In the genomic region with DNA sequence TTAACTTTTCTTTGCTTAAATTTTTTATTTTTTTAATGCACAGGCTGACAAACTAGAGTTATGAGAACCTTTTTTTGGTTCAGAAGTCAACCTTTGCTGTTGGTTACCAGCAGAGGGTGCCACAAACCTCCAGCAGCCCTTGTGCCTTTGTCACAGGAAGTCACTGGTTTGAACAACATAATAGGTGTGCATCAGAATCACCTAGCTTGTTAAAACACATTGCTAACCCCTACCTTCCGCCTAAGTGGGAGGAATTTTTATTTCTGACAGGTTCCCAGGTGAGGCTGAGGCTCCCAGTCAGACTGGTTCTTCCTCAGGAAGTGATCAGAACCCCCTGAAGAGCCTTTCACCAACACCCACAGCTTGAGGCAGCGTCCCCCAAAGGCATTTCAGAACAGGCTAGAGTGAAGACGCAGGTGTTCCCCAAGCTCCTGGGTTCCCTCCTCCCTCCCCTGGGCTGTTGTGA, we compare ENCODE assay signal across 8 cellular contexts. TPM values are rescaled to one million over a fixed set of nuclear protein-coding genes. Genes with fewer than 3 reads are reported as not detected.
A peak's percentile ranks its signal among the peaks of the same experiment; 100 is the strongest.
DNase-seq lines count a peak whose midpoint lies in the region; ATAC-seq and TF ChIP-seq lines count a peak whose summit lies in the region.

No MANE protein-coding gene starts in this region.

- no peaks in the 10 kb centered on the region for H3K9me3 Mint-ChIP-seq in CD4-positive, alpha-beta T cell
- no peaks in the 10 kb centered on the region for H3K9me3 Mint-ChIP-seq in GM23338

- 0 out of 2 replicates have a peak overlapping the region, but pooled peaks have one; percentile 23 for H3K4me2 ChIP-seq in GM23338

- peaks cover 8% of the 10 kb centered on the region for H3K4me1 Mint-ChIP-seq in CD4-positive, alpha-beta T cell (ENCODE audit: low read depth)
- H3K4me1 Mint-ChIP-seq in GM23338 = peaks cover 40% of the 10 kb centered on the region

- TF ChIP-seq POLR2A in erythroblast (IDR thresholded peaks at IDR 0.05; ENCODE audit: low read length) = no peak
- TF ChIP-seq POLR2A in suprapubic skin (IDR thresholded peaks at IDR 0.05) = no peak

- no peak overlapping the region for H2AFZ ChIP-seq in GM23338

- TF ChIP-seq CTCF in CD4-positive, alpha-beta T cell (IDR thresholded peaks at IDR 0.05) = peak; percentile 81
- TF ChIP-seq CTCF in GM23338 (conservative IDR thresholded peaks at IDR 0.05; ENCODE audit: low read depth in 2 of 2) (peak; percentile 87 to 88), suprapubic skin (IDR thresholded peaks at IDR 0.05) (peak; percentile 54 to 59)

- no peaks in the 10 kb centered on the region for H3K9me2 ChIP-seq in GM23338 (ENCODE audit: insufficient read depth)

- H3K27ac Mint-ChIP-seq in CD4-positive, alpha-beta T cell = peak overlapping the region; percentile 95
- peak overlapping the region; percentile 97 for H3K27ac Mint-ChIP-seq in GM23338

- no peaks in the 10 kb centered on the region for H3K79me2 ChIP-seq in GM23338 (replicated peaks; ENCODE audit: insufficient read depth)

- POLR2A ChIA-PET in CD4-positive, alpha-beta T cell (lab: Charles Lee) = interaction anchor here (0.6 to 4.6 kb wide), 7 partner anchors 22 to 77 kb away, joined by 3 to 71 read pairs (median 4); a partner anchor contains a TSS

- no peaks in the 10 kb centered on the region; the same call in 1 of the 2 replicates for H4K20me1 ChIP-seq in GM23338 (replicated peaks; ENCODE audit: insufficient read depth)

- H3K4me3 ChIP-seq in GM23338 (no peak overlapping the region), mucosa of rectum (ENCODE audit: low read length in 2 of 2) (no peak overlapping the region), suprapubic skin (no peak overlapping the region)

- CTCF ChIA-PET in CD4-positive, alpha-beta T cell (lab: Charles Lee) = interaction anchor here (0.6 to 5.6 kb wide), 16 partner anchors 9 to 73 kb away, joined by 3 to 105 read pairs (median 5); a partner anchor contains a TSS

- DNase-seq in CD4-positive, alpha-beta T cell = peak; percentile 55 to 74 (median 62)
- DNase-seq in GM23338 (ENCODE audit: low spot score) = peak; percentile 87
- peak; percentile 62 for DNase-seq in NCI-H69 (lab: John Stamatoyannopoulos, UW)
- peak; percentile 51 for DNase-seq in activated CD8-positive, alpha-beta memory T cell treated with anti-CD3 and anti-CD28 coated beads, Interleukin-2, amount 50 U/mL, for 1 hour (ENCODE audit: extremely low read depth)
- peak; percentile 70 to 82 for DNase-seq in erythroblast (lab: John Stamatoyannopoulos, UW)
- DNase-seq in suprapubic skin (ENCODE audit: low spot score in 2 of 2) = peak in 1 of 2 donors; percentile 76

- H3K9ac ChIP-seq in mucosa of rectum (ENCODE audit: low read depth in 1 of 2, low read length in 2 of 2) = peak overlapping the region in 1 of 2 donors; percentile 51

- H3K9me3 ChIP-seq in CD4-positive, alpha-beta T cell (ENCODE audit: control insufficient read depth, low read length) = no peaks in the 10 kb centered on the region
- H3K9me3 ChIP-seq in mucosa of rectum (ENCODE audit: control insufficient read depth in 2 of 2, low read length in 2 of 2) (no peaks in the 10 kb centered on the region), suprapubic skin (no peaks in the 10 kb centered on the region)

- H3K27me3 ChIP-seq in CD4-positive, alpha-beta T cell (ENCODE audit: control insufficient read depth, insufficient read depth, low read length) = no peaks in the 10 kb centered on the region
- H3K27me3 ChIP-seq in GM23338 (ENCODE audit: insufficient read depth) = no peaks in the 10 kb centered on the region
- H3K27me3 ChIP-seq in mucosa of rectum (ENCODE audit: control insufficient read depth in 2 of 2, insufficient read depth in 2 of 2, low read length in 2 of 2) = no peaks in the 10 kb centered on the region
- H3K27me3 ChIP-seq in suprapubic skin = no peaks in the 10 kb centered on the region

- no peak for TF ChIP-seq EP300 in suprapubic skin (IDR thresholded peaks at IDR 0.05)

- H3K4me1 ChIP-seq in GM23338 (ENCODE audit: insufficient read depth) = peaks cover 5% of the 10 kb centered on the region; the same call in 1 of the 2 replicates
- H3K4me1 ChIP-seq in mucosa of rectum (ENCODE audit: control insufficient read depth in 2 of 2, insufficient read depth in 2 of 2, low read length in 2 of 2) = peaks cover 16 to 25% of the 10 kb centered on the region in 2 donors
- H3K4me1 ChIP-seq in suprapubic skin = peaks cover 30% of the 10 kb centered on the region

- H3K27me3 Mint-ChIP-seq in CD4-positive, alpha-beta T cell = no peaks in the 10 kb centered on the region
- H3K27me3 Mint-ChIP-seq in GM23338 (ENCODE audit: insufficient read depth, low read depth, poor library complexity) = peaks cover 3% of the 10 kb centered on the region

- H3K36me3 ChIP-seq in GM23338 (ENCODE audit: insufficient read depth) (no peaks in the 10 kb centered on the region), mucosa of rectum (ENCODE audit: control insufficient read depth in 2 of 2, insufficient read depth in 2 of 2, low read length in 2 of 2) (no peaks in the 10 kb centered on the region), suprapubic skin (peaks cover 3% of the 10 kb centered on the region)

- no peaks in the 10 kb centered on the region; the same call in 1 of the 2 replicates for H3F3A ChIP-seq in GM23338 (replicated peaks; ENCODE audit: low read depth)

- ATAC-seq in CD4-positive, alpha-beta T cell (ENCODE audit: poor library complexity) = peak; percentile 97
- ATAC-seq in GM23338 (peak; percentile 84), GM19328 (IDR thresholded peaks at IDR 0.05; ENCODE audit: unreplicated experiment) (no peak)

- intact Hi-C loops in CD4-positive, alpha-beta T cell (cut with DNase I, micrococcal nuclease) = loop anchor here (1.0 to 5.0 kb wide), 5 partner anchors 21 to 76 kb away; a partner anchor contains a TSS

- H3K36me3 Mint-ChIP-seq in CD4-positive, alpha-beta T cell (ENCODE audit: low read depth) = no peaks in the 10 kb centered on the region
- H3K36me3 Mint-ChIP-seq in GM23338 (ENCODE audit: low read depth) = no peaks in the 10 kb centered on the region

- 55% methylated on average over 3 of the region's 3 CpGs for WGBS in suprapubic skin

- no peak overlapping the region for H3K4me3 Mint-ChIP-seq in CD4-positive, alpha-beta T cell
- no peak overlapping the region for H3K4me3 Mint-ChIP-seq in GM23338

- peak overlapping the region; percentile 47 for H3K27ac ChIP-seq in CD4-positive, alpha-beta T cell (ENCODE audit: low read depth, low read length)
- peak overlapping the region; percentile 93 for H3K27ac ChIP-seq in GM23338 (ENCODE audit: low read depth)
- peak overlapping the region; percentile 59 to 60 for H3K27ac ChIP-seq in mucosa of rectum (ENCODE audit: low read depth in 2 of 2, low read length in 2 of 2)
- peak overlapping the region; percentile 56 for H3K27ac ChIP-seq in suprapubic skin

TF ChIP-seq in GM23338, 12 proteins besides CTCF, POLR2A, EP300 and RAD21:
- TF ChIP-seq POLR2AphosphoS5 (IDR thresholded peaks at IDR 0.05; ENCODE audit: low read depth) (no peak), CREB1 (CRISPR knock-in tag; IDR thresholded peaks at IDR 0.05; ENCODE audit: low read depth) (no peak), NANOG (IDR thresholded peaks at IDR 0.05; ENCODE audit: borderline replicate concordance) (no peak)
- TF ChIP-seq, protein P1, sequence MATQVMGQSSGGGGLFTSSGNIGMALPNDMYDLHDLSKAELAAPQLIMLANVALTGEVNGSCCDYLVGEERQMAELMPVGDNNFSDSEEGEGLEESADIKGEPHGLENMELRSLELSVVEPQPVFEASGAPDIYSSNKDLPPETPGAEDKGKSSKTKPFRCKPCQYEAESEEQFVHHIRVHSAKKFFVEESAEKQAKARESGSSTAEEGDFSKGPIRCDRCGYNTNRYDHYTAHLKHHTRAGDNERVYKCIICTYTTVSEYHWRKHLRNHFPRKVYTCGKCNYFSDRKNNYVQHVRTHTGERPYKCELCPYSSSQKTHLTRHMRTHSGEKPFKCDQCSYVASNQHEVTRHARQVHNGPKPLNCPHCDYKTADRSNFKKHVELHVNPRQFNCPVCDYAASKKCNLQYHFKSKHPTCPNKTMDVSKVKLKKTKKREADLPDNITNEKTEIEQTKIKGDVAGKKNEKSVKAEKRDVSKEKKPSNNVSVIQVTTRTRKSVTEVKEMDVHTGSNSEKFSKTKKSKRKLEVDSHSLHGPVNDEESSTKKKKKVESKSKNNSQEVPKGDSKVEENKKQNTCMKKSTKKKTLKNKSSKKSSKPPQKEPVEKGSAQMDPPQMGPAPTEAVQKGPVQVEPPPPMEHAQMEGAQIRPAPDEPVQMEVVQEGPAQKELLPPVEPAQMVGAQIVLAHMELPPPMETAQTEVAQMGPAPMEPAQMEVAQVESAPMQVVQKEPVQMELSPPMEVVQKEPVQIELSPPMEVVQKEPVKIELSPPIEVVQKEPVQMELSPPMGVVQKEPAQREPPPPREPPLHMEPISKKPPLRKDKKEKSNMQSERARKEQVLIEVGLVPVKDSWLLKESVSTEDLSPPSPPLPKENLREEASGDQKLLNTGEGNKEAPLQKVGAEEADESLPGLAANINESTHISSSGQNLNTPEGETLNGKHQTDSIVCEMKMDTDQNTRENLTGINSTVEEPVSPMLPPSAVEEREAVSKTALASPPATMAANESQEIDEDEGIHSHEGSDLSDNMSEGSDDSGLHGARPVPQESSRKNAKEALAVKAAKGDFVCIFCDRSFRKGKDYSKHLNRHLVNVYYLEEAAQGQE (IDR thresholded peaks at IDR 0.05; ENCODE audit: unreplicated experiment) = no peak

RNA-seq across cellular contexts. Expression of a gene that starts 22.6 kb away (rescaled TPM):
- 100 to 1,000 TPM; 141 to 147 TPM for total RNA-seq in CD4-positive, alpha-beta T cell
- total RNA-seq in GM23338 (2014; rRNA removed; shearing (Covaris generic)) = 242 and 282 TPM in 2 replicates
- polyA plus RNA-seq in GM23338 (2016; fragmentation: Nextera tagmentation; extraction: Ambion mirVana) = 294 and 311 TPM in 2 replicates
- total RNA-seq in suprapubic skin = 100 to 1,000 TPM; 111 to 196 (median 146) TPM

RNA-seq across cellular contexts. Expression of a gene that starts 47.8 kb away (rescaled TPM):
- 10 to 100 TPM in 1 of 2 experiments, 1 to 10 TPM in 1; 9.5 to 10.5 TPM for total RNA-seq in CD4-positive, alpha-beta T cell
- 39.6 and 40.0 TPM in 2 replicates for total RNA-seq in GM23338 (2014; rRNA removed; shearing (Covaris generic))
- 46.7 and 54.1 TPM in 2 replicates for polyA plus RNA-seq in GM23338 (2016; fragmentation: Nextera tagmentation; extraction: Ambion mirVana)
- 10 to 100 TPM; 32.4 to 69.8 (median 46.7) TPM for total RNA-seq in suprapubic skin
